ENCODE assay signal across 1 cellular context in genomic region chr1:109426278-109427170, GRCh38.
A peak's percentile ranks its signal among the peaks of the same experiment; 100 is the strongest.
TF ChIP-seq lines count a peak whose summit lies in the region.

TSS of gene PSMA5 (minus strand) at chr1:109426448. CDS start at chr1:109426330, 118 bp downstream.

TF ChIP-seq in WTC11, 78 proteins besides CTCF, POLR2A, EP300 and RAD21 (continued from another document):
- TF ChIP-seq ATF6 (CRISPR knock-in tag; IDR thresholded peaks at IDR 0.05) (no peak), ESRRA (CRISPR knock-in tag; IDR thresholded peaks at IDR 0.05; ENCODE audit: borderline replicate concordance) (no peak), RELA (CRISPR knock-in tag; IDR thresholded peaks at IDR 0.05; ENCODE audit: borderline replicate concordance) (no peak), ZNF416 (CRISPR knock-in tag; IDR thresholded peaks at IDR 0.05) (no peak), CDX4 (CRISPR knock-in tag; IDR thresholded peaks at IDR 0.05; ENCODE audit: borderline replicate concordance) (no peak), NFE2L1 (CRISPR knock-in tag; IDR thresholded peaks at IDR 0.05) (no peak), HMGA2 (CRISPR knock-in tag; IDR thresholded peaks at IDR 0.05) (no peak), NR2C2 (CRISPR knock-in tag; IDR thresholded peaks at IDR 0.05) (no peak), FOXJ3 (CRISPR knock-in tag; IDR thresholded peaks at IDR 0.05; ENCODE audit: borderline replicate concordance) (no peak), IRF2 (CRISPR knock-in tag; IDR thresholded peaks at IDR 0.05; ENCODE audit: borderline replicate concordance, low read depth) (no peak), SP1 (CRISPR knock-in tag; conservative IDR thresholded peaks at IDR 0.05) (peak; percentile 88), AFF4 (CRISPR knock-in tag; IDR thresholded peaks at IDR 0.05; ENCODE audit: borderline replicate concordance) (no peak), SOX15 (CRISPR knock-in tag; IDR thresholded peaks at IDR 0.05) (no peak), ZNF121 (CRISPR knock-in tag; IDR thresholded peaks at IDR 0.05) (no peak), ARID4B (CRISPR knock-in tag; IDR thresholded peaks at IDR 0.05; ENCODE audit: borderline replicate concordance) (no peak; the same call in 1 of the 2 replicates), GTF2I (CRISPR knock-in tag; conservative IDR thresholded peaks at IDR 0.05) (no peak), RORB (CRISPR knock-in tag; IDR thresholded peaks at IDR 0.05) (no peak), STAT6 (CRISPR knock-in tag; conservative IDR thresholded peaks at IDR 0.05; ENCODE audit: low read depth) (no peak), ZNF232 (CRISPR knock-in tag; IDR thresholded peaks at IDR 0.05) (peak; percentile 76; the same call in 1 of the 2 replicates), JUN (CRISPR knock-in tag; IDR thresholded peaks at IDR 0.05) (no peak; the same call in 1 of the 2 replicates), CREB1 (CRISPR knock-in tag; IDR thresholded peaks at IDR 0.05) (no peak), ZMAT4 (CRISPR knock-in tag; IDR thresholded peaks at IDR 0.05) (no peak), CREM (CRISPR knock-in tag; IDR thresholded peaks at IDR 0.05) (0 out of 2 replicates have a peak, but pooled peaks have one; percentile 14), SMAD3 (CRISPR knock-in tag; IDR thresholded peaks at IDR 0.05; ENCODE audit: borderline replicate concordance) (0 out of 2 replicates have a peak, but pooled peaks have one; percentile 9), ZNF396 (CRISPR knock-in tag; IDR thresholded peaks at IDR 0.05; ENCODE audit: borderline replicate concordance) (no peak), NFATC4 (CRISPR knock-in tag; IDR thresholded peaks at IDR 0.05) (no peak), ELF4 (CRISPR knock-in tag; IDR thresholded peaks at IDR 0.05; ENCODE audit: low read depth) (no peak), TCF7 (CRISPR knock-in tag; IDR thresholded peaks at IDR 0.05; ENCODE audit: low read depth) (no peak)
- TF ChIP-seq, protein P1, sequence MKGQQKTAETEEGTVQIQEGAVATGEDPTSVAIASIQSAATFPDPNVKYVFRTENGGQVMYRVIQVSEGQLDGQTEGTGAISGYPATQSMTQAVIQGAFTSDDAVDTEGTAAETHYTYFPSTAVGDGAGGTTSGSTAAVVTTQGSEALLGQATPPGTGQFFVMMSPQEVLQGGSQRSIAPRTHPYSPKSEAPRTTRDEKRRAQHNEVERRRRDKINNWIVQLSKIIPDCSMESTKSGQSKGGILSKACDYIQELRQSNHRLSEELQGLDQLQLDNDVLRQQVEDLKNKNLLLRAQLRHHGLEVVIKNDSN (CRISPR knock-in tag; IDR thresholded peaks at IDR 0.05) = peak; percentile 80
- TF ChIP-seq, protein P2, sequence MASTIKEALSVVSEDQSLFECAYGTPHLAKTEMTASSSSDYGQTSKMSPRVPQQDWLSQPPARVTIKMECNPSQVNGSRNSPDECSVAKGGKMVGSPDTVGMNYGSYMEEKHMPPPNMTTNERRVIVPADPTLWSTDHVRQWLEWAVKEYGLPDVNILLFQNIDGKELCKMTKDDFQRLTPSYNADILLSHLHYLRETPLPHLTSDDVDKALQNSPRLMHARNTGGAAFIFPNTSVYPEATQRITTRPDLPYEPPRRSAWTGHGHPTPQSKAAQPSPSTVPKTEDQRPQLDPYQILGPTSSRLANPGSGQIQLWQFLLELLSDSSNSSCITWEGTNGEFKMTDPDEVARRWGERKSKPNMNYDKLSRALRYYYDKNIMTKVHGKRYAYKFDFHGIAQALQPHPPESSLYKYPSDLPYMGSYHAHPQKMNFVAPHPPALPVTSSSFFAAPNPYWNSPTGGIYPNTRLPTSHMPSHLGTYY (CRISPR knock-in tag; IDR thresholded peaks at IDR 0.05) = no peak
- TF ChIP-seq, protein P3, sequence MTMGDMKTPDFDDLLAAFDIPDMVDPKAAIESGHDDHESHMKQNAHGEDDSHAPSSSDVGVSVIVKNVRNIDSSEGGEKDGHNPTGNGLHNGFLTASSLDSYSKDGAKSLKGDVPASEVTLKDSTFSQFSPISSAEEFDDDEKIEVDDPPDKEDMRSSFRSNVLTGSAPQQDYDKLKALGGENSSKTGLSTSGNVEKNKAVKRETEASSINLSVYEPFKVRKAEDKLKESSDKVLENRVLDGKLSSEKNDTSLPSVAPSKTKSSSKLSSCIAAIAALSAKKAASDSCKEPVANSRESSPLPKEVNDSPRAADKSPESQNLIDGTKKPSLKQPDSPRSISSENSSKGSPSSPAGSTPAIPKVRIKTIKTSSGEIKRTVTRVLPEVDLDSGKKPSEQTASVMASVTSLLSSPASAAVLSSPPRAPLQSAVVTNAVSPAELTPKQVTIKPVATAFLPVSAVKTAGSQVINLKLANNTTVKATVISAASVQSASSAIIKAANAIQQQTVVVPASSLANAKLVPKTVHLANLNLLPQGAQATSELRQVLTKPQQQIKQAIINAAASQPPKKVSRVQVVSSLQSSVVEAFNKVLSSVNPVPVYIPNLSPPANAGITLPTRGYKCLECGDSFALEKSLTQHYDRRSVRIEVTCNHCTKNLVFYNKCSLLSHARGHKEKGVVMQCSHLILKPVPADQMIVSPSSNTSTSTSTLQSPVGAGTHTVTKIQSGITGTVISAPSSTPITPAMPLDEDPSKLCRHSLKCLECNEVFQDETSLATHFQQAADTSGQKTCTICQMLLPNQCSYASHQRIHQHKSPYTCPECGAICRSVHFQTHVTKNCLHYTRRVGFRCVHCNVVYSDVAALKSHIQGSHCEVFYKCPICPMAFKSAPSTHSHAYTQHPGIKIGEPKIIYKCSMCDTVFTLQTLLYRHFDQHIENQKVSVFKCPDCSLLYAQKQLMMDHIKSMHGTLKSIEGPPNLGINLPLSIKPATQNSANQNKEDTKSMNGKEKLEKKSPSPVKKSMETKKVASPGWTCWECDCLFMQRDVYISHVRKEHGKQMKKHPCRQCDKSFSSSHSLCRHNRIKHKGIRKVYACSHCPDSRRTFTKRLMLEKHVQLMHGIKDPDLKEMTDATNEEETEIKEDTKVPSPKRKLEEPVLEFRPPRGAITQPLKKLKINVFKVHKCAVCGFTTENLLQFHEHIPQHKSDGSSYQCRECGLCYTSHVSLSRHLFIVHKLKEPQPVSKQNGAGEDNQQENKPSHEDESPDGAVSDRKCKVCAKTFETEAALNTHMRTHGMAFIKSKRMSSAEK (CRISPR knock-in tag; IDR thresholded peaks at IDR 0.05; ENCODE audit: borderline replicate concordance) = no peak
